Comparison of ENCODE assay signal across 16 cellular contexts in the genomic region with DNA sequence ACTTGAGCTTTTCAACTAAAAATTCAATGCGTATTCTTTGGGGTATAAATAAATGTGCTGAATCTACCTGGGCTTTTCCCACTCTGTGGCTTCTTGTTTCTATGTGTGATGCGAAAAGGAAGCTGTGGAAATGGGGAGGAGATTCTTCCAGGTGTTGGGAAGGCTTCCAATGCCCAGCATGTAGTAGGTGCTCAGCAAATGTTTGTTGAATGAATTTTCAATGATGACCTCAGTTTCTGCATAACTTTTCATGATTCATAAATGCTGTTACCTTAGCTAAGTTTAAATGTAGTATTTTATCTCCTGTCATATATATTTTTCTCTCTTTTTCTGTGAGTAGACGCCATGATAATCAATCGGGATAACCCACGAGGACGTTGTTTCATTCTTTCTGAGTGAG. TPM values are rescaled to one million over a fixed set of nuclear protein-coding genes. Genes with fewer than 3 reads are reported as not detected.
DNase-seq lines count a peak whose midpoint lies in the region; ATAC-seq and TF ChIP-seq lines count a peak whose summit lies in the region.
"Had no signal": no experiment of that assay in that cellular context is flagged by ENCODE, and none has a peak within 500 bp of the region (broad histone marks: within the 10 kb centered on the region; RNA-seq: fewer than 3 reads in every experiment).

No MANE protein-coding gene starts in this region.

- no peak for TF ChIP-seq EP300 in tibial nerve (IDR thresholded peaks at IDR 0.05)

- no peak for ATAC-seq in CD4-positive, CD25-positive, alpha-beta regulatory T cell (ENCODE audit: low read depth in 2 of 2)
- no peak for ATAC-seq in CD4-positive, alpha-beta T cell (ENCODE audit: poor library complexity)
- ATAC-seq in naive thymus-derived CD4-positive, alpha-beta T cell, result no peak
- no peak for ATAC-seq in GM18505 (IDR thresholded peaks at IDR 0.05; ENCODE audit: unreplicated experiment)

- H3K27me3 ChIP-seq in CD4-positive, CD25-positive, alpha-beta regulatory T cell (ENCODE audit: control insufficient read depth, insufficient read depth, low read length), result no peaks in the 10 kb centered on the region
- no peaks in the 10 kb centered on the region for H3K27me3 ChIP-seq in CD4-positive, alpha-beta T cell (ENCODE audit: control insufficient read depth, insufficient read depth, low read length)
- no peaks in the 10 kb centered on the region for H3K27me3 ChIP-seq in naive thymus-derived CD4-positive, alpha-beta T cell (ENCODE audit: control insufficient read depth in 2 of 2, insufficient read depth in 2 of 2, low read length in 2 of 2)
- no peaks in the 10 kb centered on the region for H3K27me3 ChIP-seq in tibial nerve

- H3K4me1 Mint-ChIP-seq in CD4-positive, CD25-positive, alpha-beta regulatory T cell, result peaks cover 26 to 72% (median 37%) of the 10 kb centered on the region in 4 donors
- H3K4me1 Mint-ChIP-seq in CD4-positive, alpha-beta T cell (ENCODE audit: low read depth), result peaks cover 18% of the 10 kb centered on the region
- H3K4me1 Mint-ChIP-seq in naive thymus-derived CD4-positive, alpha-beta T cell, result peaks cover 3 to 40% (median 30%) of the 10 kb centered on the region in 7 donors

- H3K4me3 ChIP-seq in CD4-positive, CD25-positive, alpha-beta regulatory T cell (ENCODE audit: low read depth, low read length), result no peak overlapping the region
- H3K4me3 ChIP-seq in HEK293 (ENCODE audit: low read depth, low read length) (no peak overlapping the region), tibial nerve (no peak overlapping the region)
- H3K4me3 ChIP-seq in naive thymus-derived CD4-positive, alpha-beta T cell (ENCODE audit: low read length), result no peak overlapping the region
- H3K4me3 ChIP-seq: GM23248 had no signal

- POLR2A ChIA-PET in CD4-positive, alpha-beta T cell (lab: Charles Lee), result no interaction called here
- POLR2A ChIA-PET in HEK293 (lab: Yijun Ruan, JAX), result no interaction called here
- POLR2A ChIA-PET in naive thymus-derived CD4-positive, alpha-beta T cell (lab: Charles Lee), result interaction anchor here (0.6 kb wide), 1 partner anchor 141 kb away, joined by 3 read pairs; no protein-coding TSS in a partner anchor

- peak overlapping the region in 1 of 4 donors; percentile 32 for H3K4me3 Mint-ChIP-seq in CD4-positive, CD25-positive, alpha-beta regulatory T cell
- H3K4me3 Mint-ChIP-seq in CD4-positive, alpha-beta T cell, result no peak overlapping the region
- no peak overlapping the region for H3K4me3 Mint-ChIP-seq in naive thymus-derived CD4-positive, alpha-beta T cell

- TF ChIP-seq POLR2A in GM18505 (IDR thresholded peaks at IDR 0.05; ENCODE audit: borderline replicate concordance, extremely low read depth, insufficient read depth, insufficient read length), result no peak
- no peak for TF ChIP-seq POLR2A in tibial nerve (IDR thresholded peaks at IDR 0.05)

- no peaks in the 10 kb centered on the region for H3K36me3 Mint-ChIP-seq in CD4-positive, CD25-positive, alpha-beta regulatory T cell
- no peaks in the 10 kb centered on the region for H3K36me3 Mint-ChIP-seq in CD4-positive, alpha-beta T cell (ENCODE audit: low read depth)
- H3K36me3 Mint-ChIP-seq in naive thymus-derived CD4-positive, alpha-beta T cell, result peaks cover 0 to 4% (median 0%) of the 10 kb centered on the region in 5 donors

- WGBS in tibial nerve, 2 donors, result 93 to 95% methylated on average over 6 of the region's 6 CpGs

- H3K27ac ChIP-seq in CD4-positive, CD25-positive, alpha-beta regulatory T cell (ENCODE audit: insufficient read depth, low read length, poor library complexity, severe bottlenecking), result no peak overlapping the region
- no peak overlapping the region for H3K27ac ChIP-seq in CD4-positive, alpha-beta T cell (ENCODE audit: low read depth, low read length)
- H3K27ac ChIP-seq in HEK293 (ENCODE audit: extremely low read depth, low read depth, low read length) (no peak overlapping the region), tibial nerve (no peak overlapping the region)
- no peak overlapping the region for H3K27ac ChIP-seq in naive thymus-derived CD4-positive, alpha-beta T cell (ENCODE audit: low read depth, low read length)
- H3K27ac ChIP-seq: GM23248 had no signal

- CTCF ChIA-PET in CD4-positive, alpha-beta T cell (lab: Charles Lee), result interaction anchor here (1.4 kb wide), 1 partner anchor 189 kb away, joined by 3 read pairs; no protein-coding TSS in a partner anchor
- CTCF ChIA-PET in HEK293 (lab: Yijun Ruan, JAX), result interaction anchor here (0.7 to 2.8 kb wide), 5 partner anchors 21 to 147 kb away, joined by 3 to 7 read pairs (median 3); no protein-coding TSS in a partner anchor
- CTCF ChIA-PET in naive thymus-derived CD4-positive, alpha-beta T cell (lab: Charles Lee), result interaction anchor here (1.4 kb wide), 1 partner anchor 154 kb away, joined by 3 read pairs; no protein-coding TSS in a partner anchor

- H3K9me3 ChIP-seq in CD4-positive, CD25-positive, alpha-beta regulatory T cell (ENCODE audit: control insufficient read depth in 2 of 2, low read length in 2 of 2), result no peaks in the 10 kb centered on the region
- H3K9me3 ChIP-seq in CD4-positive, alpha-beta T cell (ENCODE audit: control insufficient read depth, low read length), result no peaks in the 10 kb centered on the region
- H3K9me3 ChIP-seq in HEK293 (ENCODE audit: control insufficient read depth, insufficient read depth, low read depth, low read length) (no peaks in the 10 kb centered on the region), tibial nerve (no peaks in the 10 kb centered on the region)
- no peaks in the 10 kb centered on the region for H3K9me3 ChIP-seq in naive thymus-derived CD4-positive, alpha-beta T cell (ENCODE audit: control insufficient read depth in 2 of 3, low read length in 3 of 3)

- DNase-seq in CD4-positive, CD25-positive, alpha-beta regulatory T cell, result no peak
- no peak for DNase-seq in CD4-positive, alpha-beta T cell
- no peak for DNase-seq in naive thymus-derived CD4-positive, alpha-beta T cell
- no peak for DNase-seq in tibial nerve (ENCODE audit: low spot score in 2 of 2)
- no peak for DNase-seq in NCI-H82 (lab: John Stamatoyannopoulos, UW)
- DNase-seq: C1 segment of cervical spinal cord, Caco-2, DMS153, DND-41, GM23248, H7, HCEC 1CT had no signal

- H3K27ac Mint-ChIP-seq in CD4-positive, CD25-positive, alpha-beta regulatory T cell, result peak overlapping the region; percentile 82 to 94 (median 89)
- H3K27ac Mint-ChIP-seq in CD4-positive, alpha-beta T cell, result peak overlapping the region; percentile 19
- peak overlapping the region in 7 of 9 donors; percentile 1 to 80 (median 51) for H3K27ac Mint-ChIP-seq in naive thymus-derived CD4-positive, alpha-beta T cell

- no peaks in the 10 kb centered on the region for H3K27me3 Mint-ChIP-seq in CD4-positive, CD25-positive, alpha-beta regulatory T cell
- H3K27me3 Mint-ChIP-seq in CD4-positive, alpha-beta T cell, result no peaks in the 10 kb centered on the region
- H3K27me3 Mint-ChIP-seq in naive thymus-derived CD4-positive, alpha-beta T cell, result peaks cover 0 to 16% (median 0%) of the 10 kb centered on the region in 5 donors

- intact Hi-C loops in CD4-positive, alpha-beta T cell (cut with DNase I, micrococcal nuclease), result no loop called here
- intact Hi-C loops in naive thymus-derived CD4-positive, alpha-beta T cell (cut with micrococcal nuclease), result no loop called here

- no peak for TF ChIP-seq CTCF in CD4-positive, alpha-beta T cell (IDR thresholded peaks at IDR 0.05)
- TF ChIP-seq CTCF in HEK293 (tag by site-specific recombination; IDR thresholded peaks at IDR 0.05) (no peak), tibial nerve (IDR thresholded peaks at IDR 0.05) (no peak)

- H3K4me1 ChIP-seq in CD4-positive, CD25-positive, alpha-beta regulatory T cell (ENCODE audit: control insufficient read depth, insufficient read depth, low read length, poor library complexity, severe bottlenecking), result peaks cover 25% of the 10 kb centered on the region
- H3K4me1 ChIP-seq in HEK293 (ENCODE audit: control insufficient read depth, insufficient read depth, low read length) (no peaks in the 10 kb centered on the region), tibial nerve (no peaks in the 10 kb centered on the region)
- peaks cover 12 to 21% of the 10 kb centered on the region in 2 donors for H3K4me1 ChIP-seq in naive thymus-derived CD4-positive, alpha-beta T cell (ENCODE audit: control insufficient read depth in 2 of 2, insufficient read depth in 2 of 2, low read length in 2 of 2)
- H3K4me1 ChIP-seq: Caco-2 had no signal

- H3K9me3 Mint-ChIP-seq in CD4-positive, CD25-positive, alpha-beta regulatory T cell, result peaks cover 0 to 1% (median 0%) of the 10 kb centered on the region in 7 donors
- H3K9me3 Mint-ChIP-seq in CD4-positive, alpha-beta T cell, result no peaks in the 10 kb centered on the region
- peaks cover 0 to 1% (median 0%) of the 10 kb centered on the region in 11 donors for H3K9me3 Mint-ChIP-seq in naive thymus-derived CD4-positive, alpha-beta T cell

- no peaks in the 10 kb centered on the region for H3K36me3 ChIP-seq in CD4-positive, CD25-positive, alpha-beta regulatory T cell (ENCODE audit: control insufficient read depth, insufficient read depth, low read length)
- H3K36me3 ChIP-seq in HEK293 (ENCODE audit: control insufficient read depth in 2 of 2, insufficient read depth in 1 of 2, low read length in 2 of 2) (no peaks in the 10 kb centered on the region), tibial nerve (no peaks in the 10 kb centered on the region)
- no peaks in the 10 kb centered on the region for H3K36me3 ChIP-seq in naive thymus-derived CD4-positive, alpha-beta T cell (ENCODE audit: control insufficient read depth in 2 of 3, insufficient read depth in 3 of 3, low read length in 3 of 3)

TF ChIP-seq in HEK293, 187 proteins besides CTCF, POLR2A, EP300 and RAD21:
- TF ChIP-seq ZNF596 (tag by site-specific recombination; IDR thresholded peaks at IDR 0.05) (no peak), EGR2 (tag by site-specific recombination; IDR thresholded peaks at IDR 0.05; ENCODE audit: low read depth) (no peak), ZNF664 (tag by site-specific recombination; IDR thresholded peaks at IDR 0.05) (peak; percentile 73; the same call in 1 of the 2 replicates)

RNA-seq across cellular contexts. Expression of a gene that starts 25.6 kb away (rescaled TPM):
- 0.25 TPM for total RNA-seq in CD4-positive, CD25-positive, alpha-beta regulatory T cell
- under 1 TPM in 1 of 4 donors, not detected in 3; 0.03 TPM for polyA plus RNA-seq in CD4-positive, CD25-positive, alpha-beta regulatory T cell
- total RNA-seq in CD4-positive, alpha-beta T cell, result under 1 TPM; 0.06 to 0.11 TPM
- 1 to 10 TPM in 1 of 5 experiments, under 1 TPM in 1, not detected in 3; 0.48 to 5.6 TPM for total RNA-seq in naive thymus-derived CD4-positive, alpha-beta T cell
- polyA plus RNA-seq in naive thymus-derived CD4-positive, alpha-beta T cell, result not detected
- total RNA-seq in tibial nerve, result 1 to 10 TPM in 3 of 4 donors, under 1 TPM in 1; 0.22 to 1.8 (median 1.1) TPM
- total RNA-seq: A172, A673, Caco-2, GM23248 had no signal
- polyA plus RNA-seq: GM23248 had no signal

Comparison
In these comparisons a context has a peak if more than half of its experiments do, and no peak if none do; other contexts are left out.
1. H3K27ac Mint-ChIP-seq: peak in every context shown above with its lines; median percentile 89 in CD4-positive, CD25-positive, alpha-beta regulatory T cell; 51 in naive thymus-derived CD4-positive, alpha-beta T cell; 19 in CD4-positive, alpha-beta T cell.